Comparison of ENCODE assay signal across 8 cellular contexts in genomic region chr22:38755911-38756532, GRCh38. TPM values are rescaled to one million over a fixed set of nuclear protein-coding genes. Genes with fewer than 3 reads are reported as not detected.
DNase-seq lines count a peak whose midpoint lies in the region; ATAC-seq and TF ChIP-seq lines count a peak whose summit lies in the region.

Gene SUN2 (minus strand): TSS chr22:38755998. CDS start chr22:38752628, 3,370 bp downstream.

- H3K36me3 ChIP-seq in colonic mucosa, result peaks cover 7% of the 10 kb centered on the region

- peak within 1 kb of the TSS; percentile 92 to 99 for H3K9ac ChIP-seq in colonic mucosa (ENCODE audit: low read depth in 2 of 2, low read length in 2 of 2)

- H3K4me3 ChIP-seq in colonic mucosa, result peak within 1 kb of the TSS; percentile 69

- no peaks in the 10 kb centered on the region for H3K27me3 ChIP-seq in colonic mucosa
- H3K27me3 ChIP-seq in layer of hippocampus (ENCODE audit: control insufficient read depth, insufficient read depth, low read length), result no peaks in the 10 kb centered on the region

- peaks cover 6% of the 10 kb centered on the region for H3K4me1 ChIP-seq in colonic mucosa

- H3K9me3 ChIP-seq in colonic mucosa, result no peaks in the 10 kb centered on the region

- peak within 1 kb of the TSS; percentile 96 for H3K27ac ChIP-seq in colonic mucosa
- peak within 1 kb of the TSS; percentile 94 for H3K27ac ChIP-seq in layer of hippocampus (ENCODE audit: low read depth, low read length)

- TF ChIP-seq CTCF in colonic mucosa (IDR thresholded peaks at IDR 0.05), result no peak

- DNase-seq in SHP77 (lab: John Stamatoyannopoulos, UW) (peak; percentile 43 to 83), SHP77 treated with DMSO at 0.1 percent for 48 hours (lab: John Stamatoyannopoulos, UW) (no peak), NCI-H2196 (lab: John Stamatoyannopoulos, UW; ENCODE audit: unreplicated experiment) (peak; percentile 64), colonic mucosa (peak; percentile 96)
- peak; percentile 95 for DNase-seq in activated CD4-positive, alpha-beta T cell treated with anti-CD3 and anti-CD28 coated beads for 48 hours
- peak; percentile 76 to 89 (median 84) for DNase-seq in stimulated activated CD4-positive, alpha-beta T cell treated with anti-CD3 and anti-CD28 coated beads, Interleukin-1b, Interleukin-23, amount 100 ng/mL, for 24 hours (ENCODE audit: low read depth in 4 of 4, low spot score in 1 of 4)

- intact Hi-C loops in colonic mucosa (cut with DNase I), result no loop called here

- peak; percentile 80 for ATAC-seq in HG02885 (IDR thresholded peaks at IDR 0.05; ENCODE audit: poor library complexity, unreplicated experiment)

RNA-seq across cellular contexts. Expression of gene SUN2, which starts in this region (rescaled TPM):
- 100 to 1,000 TPM; 106 to 123 TPM for total RNA-seq in colonic mucosa
